Comparison of ENCODE assay signal across 8 cellular contexts in genomic region chr7:128454808-128455555, GRCh38. TPM values are rescaled to one million over a fixed set of nuclear protein-coding genes. Genes with fewer than 3 reads are reported as not detected.
DNase-seq lines count a peak whose midpoint lies in the region; ATAC-seq and TF ChIP-seq lines count a peak whose summit lies in the region.

No MANE protein-coding gene starts in this region.

- peak overlapping the region; percentile 67 to 74 for H3K4me3 ChIP-seq in prostate gland

- no peak for ATAC-seq in GM21786 (IDR thresholded peaks at IDR 0.05; ENCODE audit: unreplicated experiment)

- WGBS in prostate gland, result 54% methylated on average over 26 of the region's 26 CpGs

- no peaks in the 10 kb centered on the region for H3K9me3 ChIP-seq in prostate gland

- peak overlapping the region; percentile 88 to 90 for H3K27ac ChIP-seq in prostate gland

- no peak for TF ChIP-seq CTCF in prostate gland (IDR thresholded peaks at IDR 0.05)

- no peak for TF ChIP-seq POLR2A in prostate gland (IDR thresholded peaks at IDR 0.05)

- DNase-seq in NCI-H748 (lab: John Stamatoyannopoulos, UW; ENCODE audit: unreplicated experiment), result peak; percentile 52
- no peak for DNase-seq in NCI-H748 treated with DMSO at 0.1 percent for 48 hours (lab: John Stamatoyannopoulos, UW)
- peak; percentile 21 for DNase-seq in SKM-1 (lab: John Stamatoyannopoulos, UW; ENCODE audit: unreplicated experiment)
- DNase-seq in fibroblast of gingiva (ENCODE audit: low read depth), result peak; percentile 52
- no peak for DNase-seq in prostate gland (ENCODE audit: low spot score)
- no peak for DNase-seq in putamen (ENCODE audit: low spot score)
- no peak for DNase-seq in T-helper 9 cell

- H3K27me3 ChIP-seq in prostate gland (replicated peaks; ENCODE audit: insufficient read depth), result no peaks in the 10 kb centered on the region

- intact Hi-C loops in prostate gland (cut with DNase I), result loop anchor here (10.0 kb wide), 1 partner anchor 50 kb away; the partner anchor contains the start of gene IMPDH1

- peaks cover 23% of the 10 kb centered on the region for H3K4me1 ChIP-seq in prostate gland (replicated peaks)

- no peaks in the 10 kb centered on the region for H3K36me3 ChIP-seq in prostate gland

RNA-seq across cellular contexts. Expression of gene HILPDA, which starts 0.7 kb away (rescaled TPM):
- total RNA-seq in prostate gland, result 10 to 100 TPM in 1 of 2 donors, 1 to 10 TPM in 1; 6.9 to 41.5 TPM

RNA-seq across cellular contexts. Expression of gene METTL2B, which starts 21.6 kb away (rescaled TPM):
- 10 to 100 TPM; 16.2 to 28.9 TPM for total RNA-seq in prostate gland

RNA-seq across cellular contexts. Expression of gene IMPDH1, which starts 45.2 kb away (rescaled TPM):
- total RNA-seq in prostate gland, result 10 to 100 TPM; 48.2 to 91.6 TPM

Comparison
In these comparisons a context has a peak if more than half of its experiments do, and no peak if none do; other contexts are left out.
1. DNase-seq: peak in NCI-H748 (single experiment), SKM-1 (single experiment) and fibroblast of gingiva (single experiment); none in NCI-H748 treated with DMSO at 0.1 percent for 48 hours (single experiment), prostate gland (single experiment), putamen (single experiment) and T-helper 9 cell (single experiment).